Comparison of ENCODE assay signal across 9 cellular contexts in the genomic region with DNA sequence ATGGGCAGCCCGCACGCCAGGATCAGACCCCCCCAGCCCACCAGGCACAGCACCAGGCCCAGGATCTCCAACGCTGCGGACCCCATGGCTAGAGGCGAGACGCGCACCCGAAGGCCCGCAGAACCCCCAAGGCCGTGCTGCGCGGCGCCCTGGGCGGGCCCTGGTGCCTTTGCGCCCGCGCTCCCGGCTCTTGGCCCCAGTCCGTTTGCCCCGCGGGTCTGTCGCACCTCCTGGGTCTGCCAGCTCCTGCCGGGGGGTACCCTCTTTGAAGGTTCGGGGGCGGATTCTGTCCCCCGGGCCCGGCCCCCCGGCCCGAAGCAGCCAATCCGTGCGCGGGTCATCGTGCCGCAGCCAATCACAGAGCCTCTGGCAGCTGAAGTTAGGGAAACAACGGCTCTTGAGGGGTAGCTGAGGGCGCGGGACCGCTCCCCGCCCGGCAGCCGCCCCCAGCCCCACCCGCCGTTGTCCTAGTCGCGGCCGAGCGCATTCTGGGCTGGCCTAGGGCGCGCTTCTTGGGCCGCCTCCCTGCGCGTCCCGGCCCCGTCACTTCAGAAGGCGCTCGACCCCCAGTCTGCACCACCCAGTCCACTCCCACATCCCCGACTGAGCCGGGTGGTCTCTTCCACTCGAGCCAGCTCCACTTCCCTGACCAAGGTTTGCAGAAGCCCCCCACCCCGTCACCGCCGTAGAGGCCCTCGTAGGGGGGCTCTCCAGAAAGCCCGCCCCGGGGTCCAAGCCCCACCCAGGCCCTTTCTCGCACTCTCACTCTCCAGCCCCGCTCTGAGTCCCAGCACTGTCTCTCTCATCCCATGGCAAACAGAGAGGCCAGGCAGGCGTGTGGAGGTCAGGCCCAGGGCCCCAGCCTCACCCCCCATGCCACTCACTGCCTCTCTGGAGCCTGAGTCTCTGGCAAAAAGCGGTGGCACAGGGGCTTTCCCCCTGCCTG. TPM values are rescaled to one million over a fixed set of nuclear protein-coding genes. Genes with fewer than 3 reads are reported as not detected.
DNase-seq lines count a peak whose midpoint lies in the region; ATAC-seq and TF ChIP-seq lines count a peak whose summit lies in the region.
"Had no signal": no experiment of that assay in that cellular context is flagged by ENCODE, and none has a peak within 500 bp of the region (broad histone marks: within the 10 kb centered on the region; RNA-seq: fewer than 3 reads in every experiment).

A gene with protein sequence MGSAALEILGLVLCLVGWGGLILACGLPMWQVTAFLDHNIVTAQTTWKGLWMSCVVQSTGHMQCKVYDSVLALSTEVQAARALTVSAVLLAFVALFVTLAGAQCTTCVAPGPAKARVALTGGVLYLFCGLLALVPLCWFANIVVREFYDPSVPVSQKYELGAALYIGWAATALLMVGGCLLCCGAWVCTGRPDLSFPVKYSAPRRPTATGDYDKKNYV (minus strand): TSS at position 241 of the 946 bp plus-strand sequence. CDS start 155 bp downstream, at position 86.

- intact Hi-C loops in CD4-positive, alpha-beta memory T cell (cut with micrococcal nuclease): no loop called here
- intact Hi-C loops in right lobe of liver (cut with DNase I) (no loop called here), OCI-LY7 (cut with micrococcal nuclease; ENCODE audit: unreplicated experiment) (no loop called here)

- 13% methylated on average over 11 of the region's 69 CpGs for WGBS in right lobe of liver (ENCODE audit: insufficient coverage, low coverage, low lambda C conversion rate, missing lambda C conversion rate)

- H3K27ac Mint-ChIP-seq in CD4-positive, alpha-beta memory T cell: no peak within 1 kb of the TSS

- H3K9me2 ChIP-seq in OCI-LY7 (ENCODE audit: insufficient read depth, low read length): no peaks in the 10 kb centered on the region
- no peaks in the 10 kb centered on the region for H3K9me2 ChIP-seq in MM.1S (replicated peaks; ENCODE audit: insufficient read depth, low read length)

- no peaks in the 10 kb centered on the region for H3K36me3 ChIP-seq in CD4-positive, alpha-beta memory T cell (ENCODE audit: insufficient read depth, low read length)
- H3K36me3 ChIP-seq in right lobe of liver (no peaks in the 10 kb centered on the region), thoracic aorta (no peaks in the 10 kb centered on the region), OCI-LY7 (ENCODE audit: insufficient read depth, low read length) (peaks cover 16% of the 10 kb centered on the region; the same call in 1 of the 2 replicates), MM.1S (replicated peaks; ENCODE audit: insufficient read depth, low read length) (no peaks in the 10 kb centered on the region)

- H3K9me3 ChIP-seq in CD4-positive, alpha-beta memory T cell (ENCODE audit: control insufficient read depth in 1 of 2, low read length in 2 of 2): no peaks in the 10 kb centered on the region
- H3K9me3 ChIP-seq in right lobe of liver: no peaks in the 10 kb centered on the region
- H3K9me3 ChIP-seq in thoracic aorta: no peaks in the 10 kb centered on the region
- no peaks in the 10 kb centered on the region for H3K9me3 ChIP-seq in OCI-LY7 (ENCODE audit: low read length)
- no peaks in the 10 kb centered on the region for H3K9me3 ChIP-seq in MM.1S (replicated peaks; ENCODE audit: insufficient read depth, low read length)

- no peak for DNase-seq in CD4-positive, alpha-beta memory T cell
- DNase-seq in NCI-H1105 (lab: John Stamatoyannopoulos, UW) (peak; percentile 26), cerebellum (ENCODE audit: low spot score) (peak; percentile 38), right lobe of liver (peak in 2 of 3 donors; percentile 57 to 62), thoracic aorta (ENCODE audit: low spot score) (no peak), UCSD-AML1 (lab: John Stamatoyannopoulos, UW; ENCODE audit: unreplicated experiment) (no peak), OCI-LY7 (ENCODE audit: low spot score) (no peak), MM.1S (no peak)

- H3K36me3 Mint-ChIP-seq in CD4-positive, alpha-beta memory T cell: no peaks in the 10 kb centered on the region

- H4K20me1 ChIP-seq in OCI-LY7 (ENCODE audit: insufficient read depth, low read length): no peaks in the 10 kb centered on the region
- H4K20me1 ChIP-seq in MM.1S (ENCODE audit: insufficient read depth, low read length): no peaks in the 10 kb centered on the region

- no peak for TF ChIP-seq CTCF in right lobe of liver (IDR thresholded peaks at IDR 0.05)
- TF ChIP-seq CTCF in thoracic aorta (IDR thresholded peaks at IDR 0.05): no peak
- TF ChIP-seq CTCF in OCI-LY7 (conservative IDR thresholded peaks at IDR 0.05; ENCODE audit: low read length): no peak
- TF ChIP-seq CTCF in MM.1S (IDR thresholded peaks at IDR 0.05; ENCODE audit: low read length): no peak

- H3K4me1 Mint-ChIP-seq in CD4-positive, alpha-beta memory T cell: peaks cover 0 to 5% (median 2%) of the 10 kb centered on the region in 4 donors

- peak within 1 kb of the TSS in 1 of 2 donors; percentile 14 for H3K4me3 ChIP-seq in CD4-positive, alpha-beta memory T cell (ENCODE audit: low read length in 2 of 2)
- H3K4me3 ChIP-seq in right lobe of liver: peak within 1 kb of the TSS; percentile 29 to 40 (median 35)
- H3K4me3 ChIP-seq in thoracic aorta: peak within 1 kb of the TSS; percentile 32
- H3K4me3 ChIP-seq in OCI-LY7 (ENCODE audit: low read depth, low read length, poor library complexity, severe bottlenecking): no peak within 1 kb of the TSS
- H3K4me3 ChIP-seq in MM.1S (ENCODE audit: low read length): no peak within 1 kb of the TSS

- H3K4me3 Mint-ChIP-seq in CD4-positive, alpha-beta memory T cell: peak within 1 kb of the TSS; percentile 39 to 81 (median 68)

- H3K79me2 ChIP-seq in OCI-LY7 (ENCODE audit: insufficient read depth, low read depth, low read length) (no peaks in the 10 kb centered on the region), MM.1S (ENCODE audit: low read length) (no peaks in the 10 kb centered on the region)

- H3K27me3 Mint-ChIP-seq in CD4-positive, alpha-beta memory T cell: peaks cover 12 to 22% of the 10 kb centered on the region in 2 donors

- H3K4me1 ChIP-seq in CD4-positive, alpha-beta memory T cell (ENCODE audit: insufficient read depth, low read length): no peaks in the 10 kb centered on the region
- peaks cover 0 to 14% (median 2%) of the 10 kb centered on the region in 4 donors for H3K4me1 ChIP-seq in right lobe of liver
- H3K4me1 ChIP-seq in thoracic aorta (ENCODE audit: control insufficient read depth in 1 of 2, low read depth in 2 of 2): peaks cover 0 to 10% of the 10 kb centered on the region in 2 donors
- H3K4me1 ChIP-seq in OCI-LY7 (ENCODE audit: insufficient read depth, low read length, poor library complexity, severe bottlenecking): no peaks in the 10 kb centered on the region
- no peaks in the 10 kb centered on the region for H3K4me1 ChIP-seq in MM.1S (ENCODE audit: low read length)

- CTCF ChIA-PET in CD4-positive, alpha-beta memory T cell (lab: Charles Lee; ENCODE audit: partially characterized antibody): no interaction called here
- CTCF ChIA-PET in OCI-LY7 (lab: Charles Lee; ENCODE audit: unreplicated experiment): no interaction called here

- no peaks in the 10 kb centered on the region for H3K9me3 Mint-ChIP-seq in CD4-positive, alpha-beta memory T cell

- no peak within 1 kb of the TSS for H3K9ac ChIP-seq in MM.1S (ENCODE audit: low read length)

- no peak within 1 kb of the TSS for H3K27ac ChIP-seq in CD4-positive, alpha-beta memory T cell (ENCODE audit: low read depth, low read length)
- H3K27ac ChIP-seq in right lobe of liver (peak within 1 kb of the TSS; percentile 6 to 77 (median 51)), thoracic aorta (no peak within 1 kb of the TSS), OCI-LY7 (ENCODE audit: low read depth, low read length, poor library complexity, severe bottlenecking) (no peak within 1 kb of the TSS), MM.1S (ENCODE audit: low read length) (no peak within 1 kb of the TSS)

- no peaks in the 10 kb centered on the region for H3F3A ChIP-seq in MM.1S (ENCODE audit: insufficient read depth, low read length)

- peak; percentile 35 for TF ChIP-seq POLR2A in right lobe of liver (IDR thresholded peaks at IDR 0.05)

- peak; percentile 60 to 64 (median 62) for ATAC-seq in right lobe of liver
- no peak for ATAC-seq in thoracic aorta (ENCODE audit: insufficient number of reproducible peaks, low FRiP score, low read depth)
- ATAC-seq: HCT116 had no signal

- H3K4me2 ChIP-seq in OCI-LY7 (ENCODE audit: low read length) (no peak within 1 kb of the TSS), MM.1S (ENCODE audit: low read depth, low read length) (no peak within 1 kb of the TSS)

- BruUV-seq in OCI-LY7 (replicated peaks; lab: Mats Ljungman, UMichigan): no TSS peak

- POLR2A ChIA-PET in CD4-positive, alpha-beta memory T cell (lab: Charles Lee; ENCODE audit: partially characterized antibody): no interaction called here
- POLR2A ChIA-PET in OCI-LY7 (lab: Charles Lee): no interaction called here

- H2AFZ ChIP-seq in OCI-LY7 (ENCODE audit: low read length) (no peak within 1 kb of the TSS), MM.1S (ENCODE audit: low read length) (no peak within 1 kb of the TSS)

- peaks cover 7% of the 10 kb centered on the region for H3K27me3 ChIP-seq in CD4-positive, alpha-beta memory T cell (ENCODE audit: insufficient read depth, low read length)
- H3K27me3 ChIP-seq in right lobe of liver (peaks cover 0 to 21% of the 10 kb centered on the region in 2 donors), thoracic aorta (replicated peaks; ENCODE audit: insufficient read depth) (no peaks in the 10 kb centered on the region), MM.1S (replicated peaks; ENCODE audit: insufficient read depth, low read length) (no peaks in the 10 kb centered on the region)

RNA-seq across cellular contexts. Expression of the gene that starts here (rescaled TPM):
- not detected for total RNA-seq in CD4-positive, alpha-beta memory T cell
- under 1 TPM; 0.18 to 0.72 TPM for polyA plus RNA-seq in CD4-positive, alpha-beta memory T cell
- total RNA-seq in cerebellum (52.7 TPM), right lobe of liver (10 to 100 TPM in 2 of 6 experiments, 1 to 10 TPM in 4; 4.4 to 12.1 (median 5.7) TPM), thoracic aorta (10 to 100 TPM; 41.0 to 68.0 TPM), OCI-LY7 (2022) (not detected in 2 replicates)
- total RNA-seq in OCI-LY7 (2014; rRNA removed; shearing (Covaris generic)): not detected in 2 replicates

Comparison
In these comparisons a context has a peak if more than half of its experiments do, and no peak if none do; other contexts are left out.
1. RNA of the gene that starts here (total RNA-seq): 41.0 to 68.0 TPM in thoracic aorta, 52.7 TPM in cerebellum (single experiment) and 4.4 to 12.1 TPM in right lobe of liver; not detected in CD4-positive, alpha-beta memory T cell and not detected in OCI-LY7; every median in the first group is over 4 times any median in the second.
2. DNase-seq: peak in NCI-H1105 (single experiment), cerebellum (single experiment) and right lobe of liver (2 of 3); none in CD4-positive, alpha-beta memory T cell (0 of 5), thoracic aorta (single experiment), UCSD-AML1 (single experiment), OCI-LY7 (single experiment) and MM.1S (single experiment).
3. H3K27ac ChIP-seq: peak in right lobe of liver (3 of 3); none in CD4-positive, alpha-beta memory T cell (single experiment), thoracic aorta (0 of 2), OCI-LY7 (single experiment) and MM.1S (single experiment).
4. H3K4me3 ChIP-seq: peak in right lobe of liver (3 of 3) and thoracic aorta (single experiment); none in OCI-LY7 (single experiment) and MM.1S (single experiment).